2 cellular contexts compared by ENCODE assay signal in genomic region chr10:29067628-29068027, GRCh38.
TF ChIP-seq lines count a peak whose summit lies in the region.

No MANE protein-coding gene starts in this region.

TF ChIP-seq in HepG2, 621 proteins besides CTCF, POLR2A, EP300 and RAD21:
- TF ChIP-seq, protein P1, sequence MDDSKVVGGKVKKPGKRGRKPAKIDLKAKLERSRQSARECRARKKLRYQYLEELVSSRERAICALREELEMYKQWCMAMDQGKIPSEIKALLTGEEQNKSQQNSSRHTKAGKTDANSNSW (CRISPR knock-in tag; IDR thresholded peaks at IDR 0.05; ENCODE audit: borderline replicate concordance) = no peak
- TF ChIP-seq ZNF629 (CRISPR knock-in tag; conservative IDR thresholded peaks at IDR 0.05) = peak; percentile 52

TF ChIP-seq in K562, 482 proteins besides CTCF, POLR2A, EP300 and RAD21:
- TF ChIP-seq RBM15 (IDR thresholded peaks at IDR 0.05; ENCODE audit: insufficient read depth, low read length) (no peak), HNRNPL (IDR thresholded peaks at IDR 0.05; ENCODE audit: low read depth, low read length) (no peak), KDM1A (IDR thresholded peaks at IDR 0.05) (peak in 1 of 2 experiments; percentile 38; a peak in 1 of 4 replicates), RBM25 (IDR thresholded peaks at IDR 0.05; ENCODE audit: low read depth, low read length, severe bottlenecking) (peak; percentile 97), ADNP (tag; IDR thresholded peaks at IDR 0.05) (peak; percentile 53; the same call in 1 of the 2 replicates), NBN (IDR thresholded peaks at IDR 0.05; ENCODE audit: low read depth) (no peak)
